ENCODE assay signal across 9 cellular contexts in genomic region chr6:159094444-159095252, GRCh38. TPM values are rescaled to one million over a fixed set of nuclear protein-coding genes. Genes with fewer than 3 reads are reported as not detected.
DNase-seq lines count a peak whose midpoint lies in the region; ATAC-seq and TF ChIP-seq lines count a peak whose summit lies in the region.
"Had no signal": no experiment of that assay in that cellular context is flagged by ENCODE, and none has a peak within 500 bp of the region (broad histone marks: within the 10 kb centered on the region; RNA-seq: fewer than 3 reads in every experiment).

No MANE protein-coding gene starts in this region.

- H3K4me1 ChIP-seq in transverse colon, result no peaks in the 10 kb centered on the region

- no peaks in the 10 kb centered on the region for H3K27me3 Mint-ChIP-seq in central memory CD8-positive, alpha-beta T cell
- H3K27me3 Mint-ChIP-seq in MCF 10A (ENCODE audit: insufficient read depth, unreplicated experiment), result no peaks in the 10 kb centered on the region

- BruUV-seq in MCF 10A (replicated peaks; lab: Mats Ljungman, UMichigan), result no TSS peak

- no peak overlapping the region for H3K4me3 ChIP-seq in transverse colon

- no peaks in the 10 kb centered on the region for H3K36me3 ChIP-seq in transverse colon

- no peaks in the 10 kb centered on the region for H3K9me3 Mint-ChIP-seq in central memory CD8-positive, alpha-beta T cell
- H3K9me3 Mint-ChIP-seq in MCF 10A (ENCODE audit: unreplicated experiment), result no peaks in the 10 kb centered on the region

- no peaks in the 10 kb centered on the region for H3K9me3 ChIP-seq in transverse colon

- peaks cover 6% of the 10 kb centered on the region for H3K36me3 Mint-ChIP-seq in central memory CD8-positive, alpha-beta T cell (ENCODE audit: insufficient read depth)
- no peaks in the 10 kb centered on the region for H3K36me3 Mint-ChIP-seq in MCF 10A (ENCODE audit: insufficient read depth, unreplicated experiment)

- no peak for TF ChIP-seq POLR2A in transverse colon (IDR thresholded peaks at IDR 0.05)

- no peaks in the 10 kb centered on the region for H3K27me3 ChIP-seq in transverse colon

- intact Hi-C loops in transverse colon (cut with DNase I; ENCODE audit: low total_unique reads) (no loop called here), MCF 10A (cut with micrococcal nuclease) (no loop called here)

- POLR2A ChIA-PET in MCF 10A (lab: Yijun Ruan, JAX), result interaction anchor here (0.7 kb wide), 1 partner anchor 305 kb away, joined by 3 read pairs; no protein-coding TSS in a partner anchor

- WGBS in transverse colon (ENCODE audit: low coverage in 1 of 2), 2 donors, result 65 to 70% methylated on average over 7 to 18 of the region's 18 CpGs

- ATAC-seq in central memory CD8-positive, alpha-beta T cell (replicated peaks; ENCODE audit: extremely low read depth, poor library complexity, severe bottlenecking), result peak; percentile 52
- ATAC-seq in HG03469 (IDR thresholded peaks at IDR 0.05; ENCODE audit: unreplicated experiment), result no peak

- peaks cover 30% of the 10 kb centered on the region for H3K4me1 Mint-ChIP-seq in central memory CD8-positive, alpha-beta T cell
- H3K4me1 Mint-ChIP-seq in MCF 10A (ENCODE audit: insufficient read depth, unreplicated experiment), result no peaks in the 10 kb centered on the region

- no peak overlapping the region for H3K27ac ChIP-seq in transverse colon
- H3K27ac ChIP-seq: 22Rv1 had no signal

- H3K4me3 Mint-ChIP-seq in central memory CD8-positive, alpha-beta T cell, result peak overlapping the region; percentile 51
- H3K4me3 Mint-ChIP-seq in MCF 10A (ENCODE audit: unreplicated experiment), result no peak overlapping the region

- CTCF ChIA-PET in MCF 10A (lab: Yijun Ruan, JAX), result interaction anchor here (2.4 kb wide), 1 partner anchor 9 kb away, joined by 9 read pairs; no protein-coding TSS in a partner anchor

- TF ChIP-seq EP300 in transverse colon (IDR thresholded peaks at IDR 0.05; ENCODE audit: low read depth), result no peak

- in situ Hi-C loops in transverse colon (cut with MboI; ENCODE audit: low pct_ligation_motif_present in 1 of 4, low pct_unique_long_range_greater_than_20kb in 1 of 4, low sequenced_read_pairs in 3 of 4), result no loop called here

- no peak for TF ChIP-seq CTCF in transverse colon (IDR thresholded peaks at IDR 0.05)
- no peak for TF ChIP-seq CTCF in MCF 10A (IDR thresholded peaks at IDR 0.05; ENCODE audit: unreplicated experiment)

- DNase-seq in NCI-H2107 treated with DMSO at 0.1 percent for 48 hours (lab: John Stamatoyannopoulos, UW; ENCODE audit: unreplicated experiment), result peak; percentile 3
- DNase-seq in NCI-H2107 (lab: John Stamatoyannopoulos, UW), result no peak
- peak in 3 of 5 donors; percentile 36 to 48 (median 46) for DNase-seq in T-helper 1 cell
- no peak for DNase-seq in central memory CD8-positive, alpha-beta T cell (ENCODE audit: low spot score in 2 of 2)
- peak; percentile 19 for DNase-seq in transverse colon
- no peak for DNase-seq in iPS-NIHi7 (ENCODE audit: extremely low spot score)
- DNase-seq in MCF 10A (ENCODE audit: unreplicated experiment), result no peak

- peak overlapping the region; percentile 39 for H3K27ac Mint-ChIP-seq in central memory CD8-positive, alpha-beta T cell (ENCODE audit: low read depth)
- no peak overlapping the region for H3K27ac Mint-ChIP-seq in MCF 10A (ENCODE audit: low read depth, unreplicated experiment)

RNA-seq across cellular contexts. Expression of gene TAGAP, which starts 49.9 kb away (rescaled TPM):
- total RNA-seq in transverse colon (10 to 100 TPM in 2 of 4 donors, 1 to 10 TPM in 2; 5.1 to 10.3 (median 8.9) TPM), MCF 10A (2022) (not detected in 2 replicates)

Comparison
In these comparisons a context has a peak if more than half of its experiments do, and no peak if none do; other contexts are left out.
1. DNase-seq: peak in NCI-H2107 treated with DMSO at 0.1 percent for 48 hours (single experiment), T-helper 1 cell (3 of 5) and transverse colon (single experiment); none in NCI-H2107 (single experiment), central memory CD8-positive, alpha-beta T cell (0 of 2), iPS-NIHi7 (single experiment) and MCF 10A (single experiment).